2 cellular contexts compared by ENCODE assay signal in genomic region chr4:108130955-108131354, GRCh38.
A peak's percentile ranks its signal among the peaks of the same experiment; 100 is the strongest.
TF ChIP-seq lines count a peak whose summit lies in the region.

No MANE protein-coding gene starts in this region.

TF ChIP-seq in HepG2, 621 proteins besides CTCF, POLR2A, EP300 and RAD21:
- TF ChIP-seq YEATS4 (CRISPR knock-in tag; IDR thresholded peaks at IDR 0.05; ENCODE audit: borderline replicate concordance) (no peak), TBP (CRISPR knock-in tag; IDR thresholded peaks at IDR 0.05) (no peak), TBX2 (CRISPR knock-in tag; IDR thresholded peaks at IDR 0.05; ENCODE audit: borderline replicate concordance) (no peak), ZBTB33 (CRISPR knock-in tag; IDR thresholded peaks at IDR 0.05) (peak; percentile 91), CCAR2 (optimal IDR thresholded peaks at IDR 0.05; ENCODE audit: low read depth, low read length) (no peak)

TF ChIP-seq in H1, 55 proteins besides CTCF, POLR2A, EP300 and RAD21:
- TF ChIP-seq MAFK (IDR thresholded peaks at IDR 0.05; ENCODE audit: low read depth, low read length) (no peak), GTF2F1 (IDR thresholded peaks at IDR 0.05; ENCODE audit: borderline replicate concordance, low read depth, low read length) (no peak), TAF7 (optimal IDR thresholded peaks at IDR 0.05; ENCODE audit: borderline replicate concordance, low read depth, low read length) (no peak), CEBPB (IDR thresholded peaks at IDR 0.05; ENCODE audit: low read depth, low read length) (no peak), ATF3 (IDR thresholded peaks at IDR 0.05; ENCODE audit: insufficient read depth, low read depth, low read length) (no peak), CHD1 (IDR thresholded peaks at IDR 0.05; ENCODE audit: low read depth, low read length) (no peak), SP2 (IDR thresholded peaks at IDR 0.05; ENCODE audit: low read length) (no peak), CTBP2 (IDR thresholded peaks at IDR 0.05; ENCODE audit: borderline replicate concordance, insufficient read depth, insufficient read length, low read length) (no peak), SP1 (IDR thresholded peaks at IDR 0.05; ENCODE audit: low read depth, low read length) (no peak), CBX8 (IDR thresholded peaks at IDR 0.05; ENCODE audit: borderline replicate concordance, low read depth, low read length) (no peak), HDAC2 (IDR thresholded peaks at IDR 0.05; ENCODE audit: borderline replicate concordance in 1 of 2, low read depth in 2 of 2, low read length in 2 of 2) (no peak), TAF1 (IDR thresholded peaks at IDR 0.05; ENCODE audit: low read depth, low read length) (no peak), RNF2 (IDR thresholded peaks at IDR 0.05; ENCODE audit: borderline replicate concordance, low read depth, low read length, missing control alignments, poor library complexity, severe bottlenecking) (no peak), ASH2L (IDR thresholded peaks at IDR 0.05; ENCODE audit: low read length) (no peak), BACH1 (IDR thresholded peaks at IDR 0.05; ENCODE audit: low read length) (no peak), RXRA (IDR thresholded peaks at IDR 0.05; ENCODE audit: insufficient read depth, low read depth, low read length) (no peak), HDAC6 (IDR thresholded peaks at IDR 0.05; ENCODE audit: low read depth, low read length) (no peak), EGR1 (IDR thresholded peaks at IDR 0.05; ENCODE audit: borderline replicate concordance, low read depth, low read length) (no peak), SAP30 (IDR thresholded peaks at IDR 0.05; ENCODE audit: insufficient read depth, insufficient replicate concordance, low read length) (no peak)
TF ChIP-seq in H1: peak in this region for 0.
